Comparison of ENCODE assay signal across 28 cellular contexts in the genomic region with DNA sequence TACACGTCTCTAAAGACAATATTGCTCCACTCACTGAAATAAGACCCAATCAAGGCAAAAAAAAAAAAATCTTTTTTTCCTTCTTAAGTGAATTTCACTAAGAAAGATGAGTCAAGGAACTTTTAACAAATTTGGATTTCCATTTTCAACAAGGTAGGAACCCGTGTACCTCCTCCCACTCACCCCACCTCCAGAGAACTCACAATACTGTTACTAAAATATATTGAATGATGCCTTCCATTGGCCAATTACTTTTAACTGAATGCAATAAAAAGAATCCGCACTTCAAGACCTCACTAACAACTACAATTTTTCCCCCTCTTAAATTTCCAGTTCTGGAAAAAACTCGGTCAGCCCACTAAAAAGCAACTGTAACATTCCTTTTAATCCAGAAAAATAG. TPM values are rescaled to one million over a fixed set of nuclear protein-coding genes. Genes with fewer than 3 reads are reported as not detected.
DNase-seq lines count a peak whose midpoint lies in the region; ATAC-seq, FAIRE-seq and TF ChIP-seq lines count a peak whose summit lies in the region.
"Had no signal": no experiment of that assay in that cellular context is flagged by ENCODE, and none has a peak within 500 bp of the region (broad histone marks: within the 10 kb centered on the region; RNA-seq: fewer than 3 reads in every experiment).

No MANE protein-coding gene starts in this region.

- no peaks in the 10 kb centered on the region for H3K9me2 ChIP-seq in GM23338 (ENCODE audit: insufficient read depth)
- no peaks in the 10 kb centered on the region for H3K9me2 ChIP-seq in PC-9 (ENCODE audit: insufficient read depth)

- no peak overlapping the region for H3K27ac ChIP-seq in GM23338 (ENCODE audit: low read depth)
- H3K27ac ChIP-seq in PC-9: peak overlapping the region; percentile 62
- no peak overlapping the region for H3K27ac ChIP-seq in endothelial cell of umbilical vein (ENCODE audit: insufficient read depth, low read depth, low read length)
- H3K27ac ChIP-seq in colonic mucosa: no peak overlapping the region
- H3K27ac ChIP-seq: RWPE1 had no signal

- ATAC-seq in GM23338: no peak
- ATAC-seq in stimulated activated naive CD8-positive, alpha-beta T cell treated with anti-CD3 and anti-CD28 coated beads, Interleukin-15, amount 100 ng/mL, for 72 hours: no peak
- ATAC-seq: right cardiac atrium had no signal

- H3K27me3 ChIP-seq in GM23338 (ENCODE audit: insufficient read depth) (no peaks in the 10 kb centered on the region), PC-9 (ENCODE audit: insufficient read depth, low read depth) (no peaks in the 10 kb centered on the region), endothelial cell of umbilical vein (ENCODE audit: control insufficient read depth in 2 of 2, insufficient read depth in 2 of 2, low read length in 2 of 2) (no peaks in the 10 kb centered on the region), colonic mucosa (no peaks in the 10 kb centered on the region)
- H3K27me3 ChIP-seq: left lung, tibial nerve had no signal

- H3K79me2 ChIP-seq in GM23338 (replicated peaks; ENCODE audit: insufficient read depth): peaks cover 99% of the 10 kb centered on the region
- H3K79me2 ChIP-seq in PC-9 (ENCODE audit: low read depth): peaks cover 93% of the 10 kb centered on the region
- peaks cover 85% of the 10 kb centered on the region for H3K79me2 ChIP-seq in endothelial cell of umbilical vein (ENCODE audit: control insufficient read depth, insufficient read depth, low read length)

- H3K27me3 Mint-ChIP-seq in GM23338 (ENCODE audit: insufficient read depth, low read depth, poor library complexity): peaks cover 3% of the 10 kb centered on the region
- no peaks in the 10 kb centered on the region for H3K27me3 Mint-ChIP-seq in stimulated activated naive CD8-positive, alpha-beta T cell treated with anti-CD3 and anti-CD28 coated beads, Interleukin-15, amount 100 ng/mL, for 72 hours

- no peak for DNase-seq in GM23338 (ENCODE audit: low spot score)
- no peak for DNase-seq in PC-9
- no peak for DNase-seq in endothelial cell of umbilical vein (ENCODE audit: low read depth, low spot score)
- no peak for DNase-seq in stimulated activated naive CD8-positive, alpha-beta T cell treated with anti-CD3 and anti-CD28 coated beads, Interleukin-15, amount 100 ng/mL, for 72 hours
- no peak for DNase-seq in EL
- DNase-seq in NCI-H187 treated with DMSO at 0.1 percent for 48 hours (lab: John Stamatoyannopoulos, UW): no peak
- DNase-seq in colonic mucosa: no peak
- DNase-seq: activated CD4-positive, alpha-beta T cell treated with anti-CD3 and anti-CD28 coated beads, Interleukin-2, amount 50 U/mL, for 48 hours; activated CD8-positive, alpha-beta memory T cell treated with anti-CD3 and anti-CD28 coated beads, Interleukin-2, amount 50 U/mL, for 4 hours; activated naive CD4-positive, alpha-beta T cell; amniotic stem cell; DND-41; effector CD4-positive, alpha-beta T cell; glutamatergic neuron; islet precursor cell; left lung; mesendoderm; NCI-H1694; NCI-H2171 treated with DMSO at 0.1 percent for 48 hours; NCI-H510A; posterior cingulate gyrus; right cardiac atrium; stimulated activated CD4-positive, alpha-beta T cell treated with anti-CD3 and anti-CD28 coated beads, Interleukin-1b, Interleukin-23, amount 100 ng/mL, for 48 hours; T-helper 1 cell had no signal

- POLR2A ChIA-PET in PC-9 (lab: Charles Lee; ENCODE audit: unreplicated experiment) (no interaction called here), endothelial cell of umbilical vein (lab: Charles Lee) (no interaction called here)

- H3K4me1 ChIP-seq in GM23338 (ENCODE audit: insufficient read depth) (peaks cover 53% of the 10 kb centered on the region), PC-9 (replicated peaks; ENCODE audit: insufficient read depth) (peaks cover 37% of the 10 kb centered on the region), endothelial cell of umbilical vein (ENCODE audit: control insufficient read depth, extremely low read depth, insufficient read depth, low read length) (peaks cover 24% of the 10 kb centered on the region), colonic mucosa (peaks cover 8% of the 10 kb centered on the region)

- H3K4me3 Mint-ChIP-seq in GM23338: no peak overlapping the region
- H3K4me3 Mint-ChIP-seq in stimulated activated naive CD8-positive, alpha-beta T cell treated with anti-CD3 and anti-CD28 coated beads, Interleukin-15, amount 100 ng/mL, for 72 hours: peak overlapping the region; percentile 68 to 69
- H3K4me3 Mint-ChIP-seq: CD14-positive monocyte had no signal

- no TSS peak for BruUV-seq in PC-9 (replicated peaks; lab: Mats Ljungman, UMichigan)
- BruUV-seq in endothelial cell of umbilical vein (replicated peaks; lab: Mats Ljungman, UMichigan): no TSS peak

- no peaks in the 10 kb centered on the region for H3K9me1 ChIP-seq in endothelial cell of umbilical vein (replicated peaks; ENCODE audit: control insufficient read depth, extremely low read depth, insufficient read depth, low read length)

- H3K36me3 ChIP-seq in GM23338 (ENCODE audit: insufficient read depth) (no peaks in the 10 kb centered on the region), PC-9 (ENCODE audit: low read depth) (0 out of 2 replicates have a peak, but pooled peaks cover 8% of the 10 kb centered on the region), endothelial cell of umbilical vein (ENCODE audit: control insufficient read depth in 2 of 2, extremely low read depth in 1 of 2, insufficient read depth in 2 of 2, low read length in 2 of 2) (no peaks in the 10 kb centered on the region), colonic mucosa (no peaks in the 10 kb centered on the region)
- H3K36me3 ChIP-seq: left lung, tibial nerve had no signal

- peak overlapping the region; percentile 26; the same call in 1 of the 2 replicates for H3K27ac Mint-ChIP-seq in GM23338
- H3K27ac Mint-ChIP-seq in stimulated activated naive CD8-positive, alpha-beta T cell treated with anti-CD3 and anti-CD28 coated beads, Interleukin-15, amount 100 ng/mL, for 72 hours: peak overlapping the region; percentile 59 to 61
- H3K27ac Mint-ChIP-seq: CD14-positive monocyte had no signal

- CTCF ChIA-PET in PC-9 (lab: Charles Lee): no interaction called here
- CTCF ChIA-PET in endothelial cell of umbilical vein (lab: Charles Lee): interaction anchor here (1.0 to 1.8 kb wide), 3 partner anchors 13 to 44 kb away, joined by 3 to 5 read pairs (median 3); no protein-coding TSS in a partner anchor

- H3K4me3 ChIP-seq in GM23338 (no peak overlapping the region), PC-9 (no peak overlapping the region), endothelial cell of umbilical vein (replicated peaks in 1 of 3; ENCODE audit: insufficient read depth in 1 of 3, low read depth in 1 of 3, low read length in 3 of 3) (no peak overlapping the region), colonic mucosa (no peak overlapping the region)
- H3K4me3 ChIP-seq: left lung, tibial nerve had no signal

- H4K20me1 ChIP-seq in GM23338 (replicated peaks; ENCODE audit: insufficient read depth) (peaks cover 67% of the 10 kb centered on the region), PC-9 (ENCODE audit: insufficient read depth) (peaks cover 37% of the 10 kb centered on the region), endothelial cell of umbilical vein (replicated peaks; ENCODE audit: control insufficient read depth, extremely low read depth, insufficient read depth, low read length) (peaks cover 20% of the 10 kb centered on the region)

- H3K36me3 Mint-ChIP-seq in GM23338 (ENCODE audit: low read depth): peaks cover 3% of the 10 kb centered on the region; the same call in 1 of the 3 replicates

- H3K9me3 Mint-ChIP-seq in GM23338: no peaks in the 10 kb centered on the region
- H3K9me3 Mint-ChIP-seq in stimulated activated naive CD8-positive, alpha-beta T cell treated with anti-CD3 and anti-CD28 coated beads, Interleukin-15, amount 100 ng/mL, for 72 hours: no peaks in the 10 kb centered on the region
- H3K9me3 Mint-ChIP-seq: CD14-positive monocyte had no signal

- dilution Hi-C loops in endothelial cell of umbilical vein (cut with MboI; ENCODE audit: extremely low pct_ligation_motif_present, low sequenced_read_pairs): no loop called here

- H2AFZ ChIP-seq in GM23338 (no peak overlapping the region), PC-9 (no peak overlapping the region), endothelial cell of umbilical vein (ENCODE audit: low read depth, low read length) (no peak overlapping the region)

- H3F3A ChIP-seq in GM23338 (replicated peaks; ENCODE audit: low read depth) (no peaks in the 10 kb centered on the region), PC-9 (ENCODE audit: insufficient read depth, low read depth) (peaks cover 27% of the 10 kb centered on the region)

- intact Hi-C loops in PC-9 (cut with micrococcal nuclease; ENCODE audit: unreplicated experiment): no loop called here
- intact Hi-C loops in endothelial cell of umbilical vein (cut with micrococcal nuclease): no loop called here
- intact Hi-C loops in colonic mucosa (cut with DNase I): no loop called here

- no peaks in the 10 kb centered on the region for H3K9me3 ChIP-seq in PC-9 (ENCODE audit: insufficient read depth, low read depth)
- H3K9me3 ChIP-seq in endothelial cell of umbilical vein (replicated peaks; ENCODE audit: control insufficient read depth, insufficient read depth, low read length): no peaks in the 10 kb centered on the region
- H3K9me3 ChIP-seq in colonic mucosa: no peaks in the 10 kb centered on the region
- H3K9me3 ChIP-seq: left lung, tibial nerve had no signal

- H3K4me1 Mint-ChIP-seq in GM23338: peaks cover 57% of the 10 kb centered on the region
- peaks cover 76% of the 10 kb centered on the region for H3K4me1 Mint-ChIP-seq in stimulated activated naive CD8-positive, alpha-beta T cell treated with anti-CD3 and anti-CD28 coated beads, Interleukin-15, amount 100 ng/mL, for 72 hours

- no peak for TF ChIP-seq POLR2A in endothelial cell of umbilical vein (IDR thresholded peaks at IDR 0.05; ENCODE audit: low read depth, low read length)

- H3K9ac ChIP-seq in endothelial cell of umbilical vein (replicated peaks; ENCODE audit: extremely low read depth, insufficient read depth, low read length): no peak overlapping the region
- no peak overlapping the region for H3K9ac ChIP-seq in colonic mucosa (ENCODE audit: low read depth in 2 of 2, low read length in 2 of 2)

- H3K4me2 ChIP-seq in GM23338 (0 out of 2 replicates have a peak overlapping the region, but pooled peaks have one; percentile 40), PC-9 (no peak overlapping the region), endothelial cell of umbilical vein (ENCODE audit: insufficient read depth, low read length) (peak overlapping the region; percentile 35)

- no peak for TF ChIP-seq CTCF in GM23338 (conservative IDR thresholded peaks at IDR 0.05; ENCODE audit: low read depth in 2 of 2)
- no peak for TF ChIP-seq CTCF in PC-9 (conservative IDR thresholded peaks at IDR 0.05)
- no peak for TF ChIP-seq CTCF in endothelial cell of umbilical vein (IDR thresholded peaks at IDR 0.05; ENCODE audit: extremely low read depth in 1 of 2, insufficient read depth in 1 of 2, low read depth in 1 of 2, low read length in 2 of 2)
- no peak for TF ChIP-seq CTCF in colonic mucosa (IDR thresholded peaks at IDR 0.05)

- no peak for FAIRE-seq in endothelial cell of umbilical vein (lab: Jason Lieb, UNC)
- FAIRE-seq: D721Med had no signal

RNA-seq across cellular contexts. Expression of a gene that starts 50.7 kb away (rescaled TPM):
- total RNA-seq in GM23338 (2014; rRNA removed; shearing (Covaris generic)): 88.0 and 102 TPM in 2 replicates
- 45.0 and 49.1 TPM in 2 replicates for polyA plus RNA-seq in GM23338 (2016; fragmentation: Nextera tagmentation; extraction: Ambion mirVana)
- 54.8 and 58.7 TPM in 2 replicates for total RNA-seq in PC-9 (2021)
- 42.3 and 44.7 TPM in 2 replicates for total RNA-seq in endothelial cell of umbilical vein
- 25.5 and 30.7 TPM in 2 replicates for polyA plus RNA-seq in endothelial cell of umbilical vein
- polyA plus RNA-seq in endothelial cell of umbilical vein (2011; cell fraction: cytosol; rRNA removed): 25.2 and 27.0 TPM in 2 replicates
- 31.7 and 45.6 TPM in 2 replicates for polyA plus RNA-seq in endothelial cell of umbilical vein (2011; cell fraction: nucleus; rRNA removed)
- polyA plus RNA-seq in endothelial cell of umbilical vein (2012): 28.0 and 33.7 TPM in 2 replicates
- 115 and 120 TPM in 2 replicates for polyA minus RNA-seq in endothelial cell of umbilical vein
- polyA minus RNA-seq in endothelial cell of umbilical vein (2011; cell fraction: cytosol; rRNA and poly(A)+ RNA removed): 49.6 TPM
- 36.3 and 54.8 TPM in 2 replicates for polyA minus RNA-seq in endothelial cell of umbilical vein (2011; cell fraction: nucleus; rRNA and poly(A)+ RNA removed)
- 10 to 100 TPM; 25.9 to 35.5 TPM for total RNA-seq in colonic mucosa
